In genomic region chr19:32176591-32176990, GRCh38 we compare ENCODE assay signal across 27 cellular contexts.
"Had no signal": no experiment of that assay in that cellular context is flagged by ENCODE, and none has a peak within 500 bp of the region (broad histone marks: within the 10 kb centered on the region; RNA-seq: fewer than 3 reads in every experiment).

No MANE protein-coding gene starts in this region.

- H3K9me3 Mint-ChIP-seq: activated CD4-positive, alpha-beta memory T cell treated with anti-CD3 and anti-CD28 coated beads, Interleukin-2, amount 10 ng/mL, durations not matched to agents 7 days and 5 days; activated CD4-positive, alpha-beta T cell treated with anti-CD3 and anti-CD28 coated beads, Interleukin-2, amount 10 ng/mL, durations not matched to agents 7 days and 5 days; activated naive CD4-positive, alpha-beta T cell treated with anti-CD3 and anti-CD28 coated beads, Interleukin-2, amount 50 U/mL, for 72 hours; activated naive CD8-positive, alpha-beta T cell treated with anti-CD3 and anti-CD28 coated beads, Interleukin-2, amount 10 ng/mL, durations not matched to agents 7 days and 5 days; activated T-cell treated with anti-CD3 and anti-CD28 coated beads, Interleukin-2, amount 50 U/mL, for 24 hours; activated T-cell treated with anti-CD3 and anti-CD28 coated beads, Interleukin-2, amount 50 U/mL, for 72 hours; brain; endodermal cell had no signal

- ATAC-seq: activated naive CD4-positive, alpha-beta T cell treated with anti-CD3 and anti-CD28 coated beads, Interleukin-2, amount 50 U/mL, for 72 hours; activated T-cell treated with anti-CD3 and anti-CD28 coated beads, Interleukin-2, amount 50 U/mL, for 72 hours; esophagus mucosa; gastroesophageal sphincter; heart right ventricle had no signal

- H3K27ac Mint-ChIP-seq: activated CD4-positive, alpha-beta memory T cell treated with anti-CD3 and anti-CD28 coated beads, Interleukin-2, amount 10 ng/mL, durations not matched to agents 7 days and 5 days; activated CD4-positive, alpha-beta T cell treated with anti-CD3 and anti-CD28 coated beads, Interleukin-2, amount 10 ng/mL, durations not matched to agents 7 days and 5 days; activated naive CD4-positive, alpha-beta T cell treated with anti-CD3 and anti-CD28 coated beads, Interleukin-2, amount 10 ng/mL, durations not matched to agents 7 days and 5 days; activated naive CD4-positive, alpha-beta T cell treated with anti-CD3 and anti-CD28 coated beads, Interleukin-2, amount 50 U/mL, for 72 hours; activated naive CD8-positive, alpha-beta T cell treated with anti-CD3 and anti-CD28 coated beads, Interleukin-2, amount 10 ng/mL, durations not matched to agents 7 days and 5 days; activated T-cell treated with anti-CD3 and anti-CD28 coated beads, Interleukin-2, amount 50 U/mL, for 24 hours; activated T-cell treated with anti-CD3 and anti-CD28 coated beads, Interleukin-2, amount 50 U/mL, for 72 hours; brain; endodermal cell had no signal

- H3K27me3 Mint-ChIP-seq: activated CD4-positive, alpha-beta memory T cell treated with anti-CD3 and anti-CD28 coated beads, Interleukin-2, amount 10 ng/mL, durations not matched to agents 7 days and 5 days; activated CD4-positive, alpha-beta T cell treated with anti-CD3 and anti-CD28 coated beads, Interleukin-2, amount 10 ng/mL, durations not matched to agents 7 days and 5 days; activated naive CD4-positive, alpha-beta T cell treated with anti-CD3 and anti-CD28 coated beads, Interleukin-2, amount 10 ng/mL, durations not matched to agents 7 days and 5 days; activated naive CD8-positive, alpha-beta T cell treated with anti-CD3 and anti-CD28 coated beads, Interleukin-2, amount 10 ng/mL, durations not matched to agents 7 days and 5 days; activated T-cell treated with anti-CD3 and anti-CD28 coated beads, Interleukin-2, amount 50 U/mL, for 24 hours had no signal

- H3K36me3 ChIP-seq: ascending aorta, breast epithelium, cardiac muscle cell, gastroesophageal sphincter, heart right ventricle had no signal

- H3K36me3 Mint-ChIP-seq: activated naive CD4-positive, alpha-beta T cell treated with anti-CD3 and anti-CD28 coated beads, Interleukin-2, amount 10 ng/mL, durations not matched to agents 7 days and 5 days; activated naive CD4-positive, alpha-beta T cell treated with anti-CD3 and anti-CD28 coated beads, Interleukin-2, amount 50 U/mL, for 72 hours; activated naive CD8-positive, alpha-beta T cell treated with anti-CD3 and anti-CD28 coated beads, Interleukin-2, amount 10 ng/mL, durations not matched to agents 7 days and 5 days; brain had no signal

- DNase-seq: activated CD4-positive, alpha-beta memory T cell treated with anti-CD3 and anti-CD28 coated beads, Interleukin-2, amount 10 ng/mL, durations not matched to agents 7 days and 5 days; activated CD4-positive, alpha-beta T cell treated with anti-CD3 and anti-CD28 coated beads for 1 hour; activated CD4-positive, alpha-beta T cell treated with anti-CD3 and anti-CD28 coated beads for 4 hours; activated CD4-positive, alpha-beta T cell treated with anti-CD3 and anti-CD28 coated beads, Interleukin-2, amount 10 ng/mL, durations not matched to agents 7 days and 5 days; activated CD4-positive, alpha-beta T cell treated with anti-CD3 and anti-CD28 coated beads, Interleukin-2, amount 50 U/mL, for 4 hours; activated CD8-positive, alpha-beta memory T cell treated with anti-CD3 and anti-CD28 coated beads, Interleukin-2, amount 50 U/mL, for 48 hours; activated gamma-delta T cell; activated naive CD4-positive, alpha-beta T cell; activated naive CD4-positive, alpha-beta T cell treated with anti-CD3 and anti-CD28 coated beads, Interleukin-2, amount 10 ng/mL, durations not matched to agents 7 days and 5 days; activated naive CD8-positive, alpha-beta T cell treated with anti-CD3 and anti-CD28 coated beads, Interleukin-2, amount 10 ng/mL, durations not matched to agents 7 days and 5 days; activated T-cell treated with anti-CD3 and anti-CD28 coated beads for 4 hours; activated T-cell treated with anti-CD3 and anti-CD28 coated beads, Interleukin-2, amount 50 U/mL, for 24 hours; activated T-cell treated with anti-CD3 and anti-CD28 coated beads, Interleukin-2, amount 50 U/mL, for 72 hours; central memory CD4-positive, alpha-beta T cell; cerebellar nuclear complex; effector memory CD4-positive, alpha-beta T cell; endodermal cell; foreskin melanocyte; heart right ventricle; T-helper 2 cell had no signal

- H3K4me3 ChIP-seq: ascending aorta, breast epithelium, cardiac muscle cell, gastroesophageal sphincter, heart right ventricle had no signal

- H3K4me1 ChIP-seq: ascending aorta, breast epithelium, gastroesophageal sphincter, heart right ventricle had no signal

- H3K27ac ChIP-seq: ascending aorta, breast epithelium, cardiac muscle cell, gastroesophageal sphincter, heart right ventricle had no signal

- H3K27me3 ChIP-seq: ascending aorta, breast epithelium, gastroesophageal sphincter had no signal

- H3K4me1 Mint-ChIP-seq: activated CD4-positive, alpha-beta memory T cell treated with anti-CD3 and anti-CD28 coated beads, Interleukin-2, amount 10 ng/mL, durations not matched to agents 7 days and 5 days; activated CD4-positive, alpha-beta T cell treated with anti-CD3 and anti-CD28 coated beads, Interleukin-2, amount 10 ng/mL, durations not matched to agents 7 days and 5 days; activated naive CD4-positive, alpha-beta T cell treated with anti-CD3 and anti-CD28 coated beads, Interleukin-2, amount 10 ng/mL, durations not matched to agents 7 days and 5 days; activated naive CD8-positive, alpha-beta T cell treated with anti-CD3 and anti-CD28 coated beads, Interleukin-2, amount 10 ng/mL, durations not matched to agents 7 days and 5 days; endodermal cell had no signal

- H3K4me3 Mint-ChIP-seq: activated CD4-positive, alpha-beta memory T cell treated with anti-CD3 and anti-CD28 coated beads, Interleukin-2, amount 10 ng/mL, durations not matched to agents 7 days and 5 days; activated CD4-positive, alpha-beta T cell treated with anti-CD3 and anti-CD28 coated beads, Interleukin-2, amount 10 ng/mL, durations not matched to agents 7 days and 5 days; activated naive CD4-positive, alpha-beta T cell treated with anti-CD3 and anti-CD28 coated beads, Interleukin-2, amount 10 ng/mL, durations not matched to agents 7 days and 5 days; activated naive CD8-positive, alpha-beta T cell treated with anti-CD3 and anti-CD28 coated beads, Interleukin-2, amount 10 ng/mL, durations not matched to agents 7 days and 5 days; activated T-cell treated with anti-CD3 and anti-CD28 coated beads, Interleukin-2, amount 50 U/mL, for 24 hours; activated T-cell treated with anti-CD3 and anti-CD28 coated beads, Interleukin-2, amount 50 U/mL, for 72 hours; brain; endodermal cell had no signal
